Comparison of ENCODE assay signal across 7 cellular contexts in the genomic region with DNA sequence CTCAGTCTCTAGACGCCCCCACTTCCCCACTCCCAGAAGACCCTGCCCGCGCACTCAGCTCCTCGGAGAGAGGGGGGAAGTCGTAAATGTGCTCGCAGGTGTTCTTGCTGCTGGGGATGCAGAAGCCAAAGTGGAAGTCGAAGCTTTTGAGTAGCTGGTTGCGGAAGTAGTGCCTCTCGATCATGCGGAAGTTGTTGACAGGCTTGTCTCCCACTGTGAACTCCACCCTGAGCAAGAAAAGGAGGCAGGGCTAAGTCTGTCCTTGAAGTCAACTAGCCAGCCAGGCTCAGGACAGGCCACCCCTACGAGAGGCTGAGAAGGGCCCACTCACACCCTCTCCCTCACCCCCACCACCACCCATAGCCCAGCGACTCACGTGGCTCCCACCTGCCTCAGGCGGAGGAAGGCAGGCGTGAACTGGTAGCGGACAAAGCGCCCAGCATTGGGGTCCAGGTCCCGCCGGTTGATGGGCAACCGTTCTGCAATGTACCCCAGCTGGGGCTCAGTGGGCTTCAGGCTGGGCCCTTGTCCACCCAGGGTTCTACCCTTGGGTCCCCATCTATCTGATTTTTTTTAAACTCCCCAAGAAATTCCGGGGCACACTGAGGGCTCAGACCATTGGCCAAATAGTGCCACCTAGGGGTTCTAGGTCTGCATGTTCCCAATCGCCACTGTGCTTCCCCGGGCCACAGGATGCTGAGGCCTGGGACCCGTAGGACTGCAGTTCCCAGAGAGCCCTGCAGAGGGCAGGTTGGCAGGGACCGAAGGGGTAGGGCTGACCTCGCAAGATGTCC. TPM values are rescaled to one million over a fixed set of nuclear protein-coding genes. Genes with fewer than 3 reads are reported as not detected.
DNase-seq lines count a peak whose midpoint lies in the region; ATAC-seq and TF ChIP-seq lines count a peak whose summit lies in the region.

No MANE protein-coding gene starts in this region.

- CTCF ChIA-PET in GM10248 (lab: Yijun Ruan, JAX) (interaction anchor here (0.7 to 6.3 kb wide), 34 partner anchors 10 to 600 kb away, joined by 3 to 83 read pairs (median 4); a partner anchor contains a TSS), Panc1 (lab: Charles Lee) (interaction anchor here (0.6 to 0.7 kb wide), 2 partner anchors 18 to 81 kb away, joined by 3 read pairs; no protein-coding TSS in a partner anchor)

- intact Hi-C loops in Panc1 (cut with micrococcal nuclease; ENCODE audit: unreplicated experiment), result no loop called here

- no peak overlapping the region for H2AFZ ChIP-seq in neural cell (ENCODE audit: low read depth, low read length)

- TF ChIP-seq CTCF in GM10248 (IDR thresholded peaks at IDR 0.05; ENCODE audit: control extremely low read depth, extremely low read depth, low read depth, missing control alignments) (peak; percentile 91), Panc1 (IDR thresholded peaks at IDR 0.05) (peak; percentile 96), neural cell (IDR thresholded peaks at IDR 0.05; ENCODE audit: poor library complexity, severe bottlenecking) (peak; percentile 41), thoracic aorta (IDR thresholded peaks at IDR 0.05) (peak; percentile 90)

- H3K36me3 Mint-ChIP-seq in activated T-cell treated with anti-CD3 and anti-CD28 coated beads, Interleukin-2, amount 50 U/mL, for 72 hours (ENCODE audit: insufficient read depth in 2 of 2), result peaks cover 0 to under 1% of the 10 kb centered on the region in 2 donors

- H3K4me3 Mint-ChIP-seq in activated T-cell treated with anti-CD3 and anti-CD28 coated beads, Interleukin-2, amount 50 U/mL, for 72 hours, result peak overlapping the region; percentile 6 to 33

- no peaks in the 10 kb centered on the region for H3K9me3 Mint-ChIP-seq in activated T-cell treated with anti-CD3 and anti-CD28 coated beads, Interleukin-2, amount 50 U/mL, for 72 hours

- H3K4me3 ChIP-seq in Panc1 (ENCODE audit: low read depth in 2 of 2, low read length in 2 of 2), result no peak overlapping the region
- no peak overlapping the region for H3K4me3 ChIP-seq in neural cell (ENCODE audit: low read length)
- no peak overlapping the region for H3K4me3 ChIP-seq in thoracic aorta

- H3K9me3 ChIP-seq in Panc1 (ENCODE audit: control insufficient read depth, insufficient read depth, low read depth, low read length), result no peaks in the 10 kb centered on the region
- H3K9me3 ChIP-seq in neural cell (ENCODE audit: low read length), result no peaks in the 10 kb centered on the region
- no peaks in the 10 kb centered on the region for H3K9me3 ChIP-seq in thoracic aorta

- no peak overlapping the region for H3K4me2 ChIP-seq in neural cell (ENCODE audit: low read length)

- H4K20me1 ChIP-seq in neural cell (ENCODE audit: insufficient read depth), result no peaks in the 10 kb centered on the region

- TF ChIP-seq RAD21 in neural cell (conservative IDR thresholded peaks at IDR 0.05), result no peak

- H3K9ac ChIP-seq in neural cell (ENCODE audit: low read length), result no peak overlapping the region

- peaks cover 8% of the 10 kb centered on the region for H3K79me2 ChIP-seq in neural cell (replicated peaks; ENCODE audit: insufficient read depth, low read length)

- no TSS peak for BruUV-seq in Panc1 (replicated peaks; lab: Mats Ljungman, UMichigan)

- POLR2A ChIA-PET in GM10248 (lab: Yijun Ruan, JAX), result no interaction called here
- POLR2A ChIA-PET in Panc1 (lab: Charles Lee), result no interaction called here

- DNase-seq in GM10248 (ENCODE audit: extremely low spot score) (peak; percentile 84), Panc1 (ENCODE audit: low read depth, low spot score) (peak; percentile 60), fibroblast of peridontal ligament (ENCODE audit: extremely low read depth) (peak; percentile 60), thoracic aorta (ENCODE audit: low spot score) (no peak)
- peak; percentile 82 to 87 for DNase-seq in activated T-cell treated with anti-CD3 and anti-CD28 coated beads, Interleukin-2, amount 50 U/mL, for 72 hours

- no peak for TF ChIP-seq EP300 in neural cell (conservative IDR thresholded peaks at IDR 0.05; ENCODE audit: poor library complexity, severe bottlenecking)

- peak; percentile 38 for ATAC-seq in HG02885 (IDR thresholded peaks at IDR 0.05; ENCODE audit: poor library complexity, unreplicated experiment)
- peak; percentile 80 for ATAC-seq in Panc1
- peak; percentile 34 to 44 for ATAC-seq in activated T-cell treated with anti-CD3 and anti-CD28 coated beads, Interleukin-2, amount 50 U/mL, for 72 hours (replicated peaks in 1 of 2)
- no peak for ATAC-seq in thoracic aorta (ENCODE audit: insufficient number of reproducible peaks, low FRiP score, low read depth)

- H3K4me1 ChIP-seq in Panc1 (ENCODE audit: control insufficient read depth, insufficient read depth, low read length) (peaks cover 7% of the 10 kb centered on the region; the same call in 1 of the 2 replicates), thoracic aorta (ENCODE audit: control insufficient read depth in 1 of 2, low read depth in 2 of 2) (peaks cover 13 to 27% of the 10 kb centered on the region in 2 donors)

- peak overlapping the region; percentile 54 for H3K27ac Mint-ChIP-seq in activated T-cell treated with anti-CD3 and anti-CD28 coated beads, Interleukin-2, amount 50 U/mL, for 72 hours

- H3K4me1 Mint-ChIP-seq in activated T-cell treated with anti-CD3 and anti-CD28 coated beads, Interleukin-2, amount 50 U/mL, for 72 hours (ENCODE audit: low read depth), result peaks cover 43% of the 10 kb centered on the region

- H3K27me3 ChIP-seq in Panc1 (ENCODE audit: control insufficient read depth, insufficient read depth, low read length), result no peaks in the 10 kb centered on the region
- no peaks in the 10 kb centered on the region for H3K27me3 ChIP-seq in neural cell (ENCODE audit: insufficient read depth, low read depth, low read length)
- H3K27me3 ChIP-seq in thoracic aorta (replicated peaks; ENCODE audit: insufficient read depth), result no peaks in the 10 kb centered on the region

- H3K9me2 ChIP-seq in neural cell (ENCODE audit: insufficient read depth, low read length), result no peaks in the 10 kb centered on the region

- in situ Hi-C loops in Panc1 (cut with HindIII; ENCODE audit: low pct_unique_long_range_greater_than_20kb, low sequenced_read_pairs), result no loop called here

- no peaks in the 10 kb centered on the region for H3K27me3 Mint-ChIP-seq in activated T-cell treated with anti-CD3 and anti-CD28 coated beads, Interleukin-2, amount 50 U/mL, for 72 hours (ENCODE audit: low read depth)

- no peaks in the 10 kb centered on the region for H3K36me3 ChIP-seq in Panc1 (ENCODE audit: control insufficient read depth, insufficient read depth, low read length)
- H3K36me3 ChIP-seq in neural cell (ENCODE audit: insufficient read depth, low read length), result no peaks in the 10 kb centered on the region
- H3K36me3 ChIP-seq in thoracic aorta, result no peaks in the 10 kb centered on the region

- H3F3A ChIP-seq in neural cell (ENCODE audit: insufficient read depth, low read length, poor library complexity, severe bottlenecking), result no peaks in the 10 kb centered on the region

- H3K27ac ChIP-seq in Panc1 (ENCODE audit: low read length) (no peak overlapping the region), neural cell (ENCODE audit: low read length) (no peak overlapping the region), thoracic aorta (no peak overlapping the region)

TF ChIP-seq in neural cell, 6 proteins besides CTCF, POLR2A, EP300 and RAD21 (continues in another document):
- TF ChIP-seq EZH2 (IDR thresholded peaks at IDR 0.05; ENCODE audit: borderline replicate concordance, insufficient read depth, low read length, poor library complexity, severe bottlenecking) (no peak), MXI1 (conservative IDR thresholded peaks at IDR 0.05; ENCODE audit: poor library complexity, severe bottlenecking) (no peak)

RNA-seq across cellular contexts. Expression of a gene that starts 4.6 kb away (rescaled TPM):
- total RNA-seq in Panc1 (2021; ENCODE audit: unreplicated experiment), result 44.7 TPM
- polyA plus RNA-seq in Panc1 (2012; ENCODE audit: insufficient read length), result 47.6 TPM
- 10 to 100 TPM; 45.3 to 53.8 TPM for total RNA-seq in activated T-cell treated with anti-CD3 and anti-CD28 coated beads, Interleukin-2, amount 50 U/mL, for 72 hours
- 218 and 231 TPM in 2 replicates for polyA plus RNA-seq in neural cell
- polyA minus RNA-seq in neural cell, result 72.8 and 73.2 TPM in 2 replicates
- total RNA-seq in thoracic aorta, result 10 to 100 TPM; 27.8 to 34.9 TPM

RNA-seq across cellular contexts. Expression of a gene that starts 23.5 kb away (rescaled TPM):
- total RNA-seq in Panc1 (2021; ENCODE audit: unreplicated experiment) (78.8 TPM), thoracic aorta (10 to 100 TPM; 39.1 to 63.1 TPM)
- 87.3 TPM for polyA plus RNA-seq in Panc1 (2012; ENCODE audit: insufficient read length)
- total RNA-seq in activated T-cell treated with anti-CD3 and anti-CD28 coated beads, Interleukin-2, amount 50 U/mL, for 72 hours, result 10 to 100 TPM; 46.3 to 53.5 TPM
- 37.6 and 58.5 TPM in 2 replicates for polyA plus RNA-seq in neural cell
- 38.0 and 43.5 TPM in 2 replicates for polyA minus RNA-seq in neural cell

RNA-seq across cellular contexts. Expression of a gene that starts 28.9 kb away (rescaled TPM):
- total RNA-seq in Panc1 (2021; ENCODE audit: unreplicated experiment), result 13.4 TPM
- 70.0 TPM for polyA plus RNA-seq in Panc1 (2012; ENCODE audit: insufficient read length)
- 10 to 100 TPM; 23.1 to 40.0 TPM for total RNA-seq in activated T-cell treated with anti-CD3 and anti-CD28 coated beads, Interleukin-2, amount 50 U/mL, for 72 hours
- 3.6 and 4.0 TPM in 2 replicates for polyA plus RNA-seq in neural cell
- 1.7 and 3.5 TPM in 2 replicates for polyA minus RNA-seq in neural cell
- total RNA-seq in thoracic aorta, result 10 to 100 TPM; 43.3 to 43.7 TPM

RNA-seq across cellular contexts. Expression of a gene that starts 41.7 kb away (rescaled TPM):
- not detected for total RNA-seq in Panc1 (2021; ENCODE audit: unreplicated experiment)
- polyA plus RNA-seq in Panc1 (2012; ENCODE audit: insufficient read length), result not detected
- total RNA-seq in activated T-cell treated with anti-CD3 and anti-CD28 coated beads, Interleukin-2, amount 50 U/mL, for 72 hours, result not detected
- not detected in 2 replicates for polyA plus RNA-seq in neural cell
- polyA minus RNA-seq in neural cell, result not detected in 2 replicates
- not detected for total RNA-seq in thoracic aorta

RNA-seq across cellular contexts. Expression of a gene that starts 51.0 kb away (rescaled TPM):
- total RNA-seq in Panc1 (2021; ENCODE audit: unreplicated experiment), result 152 TPM
- 61.1 TPM for polyA plus RNA-seq in Panc1 (2012; ENCODE audit: insufficient read length)
- 100 to 1,000 TPM; 134 to 141 TPM for total RNA-seq in activated T-cell treated with anti-CD3 and anti-CD28 coated beads, Interleukin-2, amount 50 U/mL, for 72 hours
- 19.9 and 21.2 TPM in 2 replicates for polyA plus RNA-seq in neural cell
- 10.7 and 10.8 TPM in 2 replicates for polyA minus RNA-seq in neural cell
- total RNA-seq in thoracic aorta, result 1 to 10 TPM; 1.6 to 5.9 TPM

Comparison
In these comparisons a context has a peak if more than half of its experiments do, and no peak if none do; other contexts are left out.
1. CTCF ChIP-seq: peak in every context shown above with its lines; median percentile 96 in Panc1; 91 in GM10248; 90 in thoracic aorta; 41 in neural cell.